Comparison of ENCODE assay signal across 9 cellular contexts in genomic region chr1:64934115-64934880, GRCh38. TPM values are rescaled to one million over a fixed set of nuclear protein-coding genes. Genes with fewer than 3 reads are reported as not detected.
A peak's percentile ranks its signal among the peaks of the same experiment; 100 is the strongest.
DNase-seq lines count a peak whose midpoint lies in the region; ATAC-seq, FAIRE-seq and TF ChIP-seq lines count a peak whose summit lies in the region.
"Had no signal": no experiment of that assay in that cellular context is flagged by ENCODE, and none has a peak within 500 bp of the region (broad histone marks: within the 10 kb centered on the region; RNA-seq: fewer than 3 reads in every experiment).

No MANE protein-coding gene starts in this region.

- H3K4me1 ChIP-seq in A549, result peaks cover 59% of the 10 kb centered on the region
- H3K4me1 ChIP-seq in mesenchymal stem cell (ENCODE audit: control insufficient read depth, insufficient read depth, low read depth, low read length), result peaks cover 6% of the 10 kb centered on the region

- no peak overlapping the region for H2AFZ ChIP-seq in mesenchymal stem cell (ENCODE audit: low read depth, low read length)

- peak overlapping the region; percentile 61 for H4K91ac ChIP-seq in mesenchymal stem cell (ENCODE audit: low read length)

- no peak for TF ChIP-seq EP300 in A549 (IDR thresholded peaks at IDR 0.05)

- FAIRE-seq in A549 (lab: Jason Lieb, UNC) (no peak), bronchial epithelial cell (lab: Jason Lieb, UNC) (no peak)
- FAIRE-seq: G401.6 had no signal

- H3K9me3 ChIP-seq in A549, result no peaks in the 10 kb centered on the region
- H3K9me3 ChIP-seq in mesenchymal stem cell (ENCODE audit: control insufficient read depth, low read length), result no peaks in the 10 kb centered on the region

- H3K27me3 ChIP-seq in bronchial epithelial cell (ENCODE audit: control insufficient read depth, insufficient read depth, low read length), result no peaks in the 10 kb centered on the region
- H3K27me3 ChIP-seq in mesenchymal stem cell (ENCODE audit: control insufficient read depth in 1 of 2, insufficient read depth in 1 of 2, low read length in 2 of 2), result no peaks in the 10 kb centered on the region

- H3K79me1 ChIP-seq in mesenchymal stem cell (replicated peaks; ENCODE audit: low read length, poor library complexity, severe bottlenecking), result peaks cover 21% of the 10 kb centered on the region

- peak; percentile 63 to 68 for DNase-seq in A549 (ENCODE audit: low read depth in 1 of 2, low spot score in 1 of 2)
- DNase-seq in LHCN-M2 (ENCODE audit: low read depth), result peak; percentile 67
- peak; percentile 62 for DNase-seq in bronchial epithelial cell (ENCODE audit: low read depth)
- peak; percentile 94 for DNase-seq in mesenchymal stem cell
- no peak for DNase-seq in NCI-H69 (lab: John Stamatoyannopoulos, UW)
- DNase-seq in HUDEP-2 (lab: John Stamatoyannopoulos, UW; ENCODE audit: unreplicated experiment in 76 of 76), result no peak
- no peak for DNase-seq in NCI-H2196 treated with DMSO at 0.1 percent for 48 hours (lab: John Stamatoyannopoulos, UW; ENCODE audit: unreplicated experiment)
- no peak for DNase-seq in Kasumi-1 (lab: John Stamatoyannopoulos, UW)

- H3K9ac ChIP-seq in mesenchymal stem cell (ENCODE audit: low read length), result peak overlapping the region; percentile 92

- no peaks in the 10 kb centered on the region for H3K36me3 ChIP-seq in bronchial epithelial cell (ENCODE audit: control insufficient read depth, insufficient read depth, low read length)
- H3K36me3 ChIP-seq in mesenchymal stem cell (ENCODE audit: control insufficient read depth in 1 of 2, insufficient read depth in 2 of 2, low read depth in 1 of 2, low read length in 2 of 2), result no peaks in the 10 kb centered on the region

- peak; percentile 88 to 89 for ATAC-seq in A549

- H2BK5ac ChIP-seq in mesenchymal stem cell (ENCODE audit: low read depth, low read length, poor library complexity, severe bottlenecking), result peak overlapping the region; percentile 0

- 11% methylated on average over 9 of the region's 9 CpGs for WGBS in A549 (ENCODE audit: missing lambda C conversion rate)
- 33% methylated on average over 8 of the region's 9 CpGs for WGBS in mesenchymal stem cell

- H4K8ac ChIP-seq in mesenchymal stem cell (ENCODE audit: low read length), result peak overlapping the region; percentile 45

- H3K4me2 ChIP-seq in A549 (peak overlapping the region; percentile 87), mesenchymal stem cell (ENCODE audit: low read length, poor library complexity, severe bottlenecking) (peak overlapping the region; percentile 27)

- no peak for TF ChIP-seq RAD21 in A549 (conservative IDR thresholded peaks at IDR 0.05 in 1 of 2, IDR thresholded peaks at IDR 0.05 in 1 of 2)

- TF ChIP-seq CTCF in A549 (IDR thresholded peaks at IDR 0.05) (no peak), bronchial epithelial cell (IDR thresholded peaks at IDR 0.05; ENCODE audit: insufficient read depth, low read length, severe bottlenecking) (no peak)

- peak overlapping the region; percentile 61 for H2AK5ac ChIP-seq in mesenchymal stem cell (ENCODE audit: low read length, severe bottlenecking)

- H3K27ac ChIP-seq in A549 (peak overlapping the region; percentile 86 to 92), mesenchymal stem cell (ENCODE audit: low read length, poor library complexity, severe bottlenecking) (peak overlapping the region; percentile 72)

- H3K14ac ChIP-seq in mesenchymal stem cell (ENCODE audit: low read length in 2 of 2), result peak overlapping the region in 1 of 2 experiments; percentile 15

- H3K4me3 ChIP-seq in A549 (peak overlapping the region; percentile 22; the same call in 2 of the 3 replicates), bronchial epithelial cell (ENCODE audit: low read depth, low read length) (no peak overlapping the region), mesenchymal stem cell (ENCODE audit: insufficient read depth in 1 of 2, low read depth in 1 of 2, low read length in 2 of 2) (peak overlapping the region in 1 of 2 experiments; percentile 69)

- H2BK15ac ChIP-seq in mesenchymal stem cell (ENCODE audit: low read depth, poor library complexity, severe bottlenecking), result no peak overlapping the region

- H3K18ac ChIP-seq in mesenchymal stem cell (ENCODE audit: low read depth in 1 of 2, low read length in 2 of 2), result peak overlapping the region; percentile 28 to 86

- H2BK120ac ChIP-seq in mesenchymal stem cell (ENCODE audit: low read depth, low read length), result peak overlapping the region; percentile 61

- H2BK12ac ChIP-seq in mesenchymal stem cell (ENCODE audit: low read length in 2 of 2), result peak overlapping the region; percentile 18 to 49

- peak overlapping the region in 1 of 2 experiments; percentile 64 for H3K4ac ChIP-seq in mesenchymal stem cell (ENCODE audit: low read depth in 1 of 2, low read length in 2 of 2)

- TF ChIP-seq POLR2A in A549 (IDR thresholded peaks at IDR 0.05; ENCODE audit: low read length), result no peak

- POLR2A ChIA-PET in A549 (lab: Yijun Ruan, JAX), result interaction anchor here (2.7 kb wide), 1 partner anchor 36 kb away, joined by 12 read pairs; no protein-coding TSS in a partner anchor

- CTCF ChIA-PET in A549 (lab: Yijun Ruan, JAX), result interaction anchor here (0.9 to 1.3 kb wide), 3 partner anchors 12 to 28 kb away, joined by 3 read pairs; no protein-coding TSS in a partner anchor

- H3K23ac ChIP-seq in mesenchymal stem cell (ENCODE audit: low read length in 2 of 2), result no peak overlapping the region

TF ChIP-seq in A549, 52 proteins besides CTCF, POLR2A, EP300 and RAD21:
- TF ChIP-seq CHD2 (IDR thresholded peaks at IDR 0.05; ENCODE audit: low read length, partially characterized antibody), result no peak
- TF ChIP-seq, protein P1, sequence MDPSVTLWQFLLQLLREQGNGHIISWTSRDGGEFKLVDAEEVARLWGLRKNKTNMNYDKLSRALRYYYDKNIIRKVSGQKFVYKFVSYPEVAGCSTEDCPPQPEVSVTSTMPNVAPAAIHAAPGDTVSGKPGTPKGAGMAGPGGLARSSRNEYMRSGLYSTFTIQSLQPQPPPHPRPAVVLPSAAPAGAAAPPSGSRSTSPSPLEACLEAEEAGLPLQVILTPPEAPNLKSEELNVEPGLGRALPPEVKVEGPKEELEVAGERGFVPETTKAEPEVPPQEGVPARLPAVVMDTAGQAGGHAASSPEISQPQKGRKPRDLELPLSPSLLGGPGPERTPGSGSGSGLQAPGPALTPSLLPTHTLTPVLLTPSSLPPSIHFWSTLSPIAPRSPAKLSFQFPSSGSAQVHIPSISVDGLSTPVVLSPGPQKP (IDR thresholded peaks at IDR 0.05; ENCODE audit: low read depth, low read length), result no peak
- peak; percentile 31 to 63; a peak in 2 of 4 replicates for TF ChIP-seq CEBPB (IDR thresholded peaks at IDR 0.05)
- peak in 1 of 2 experiments; percentile 29; a peak in 2 of 5 replicates for TF ChIP-seq JUN (IDR thresholded peaks at IDR 0.05)
- TF ChIP-seq RCOR1 (IDR thresholded peaks at IDR 0.05; ENCODE audit: low read depth, low read length), result no peak
- TF ChIP-seq FOSL2 (IDR thresholded peaks at IDR 0.05), result peak; percentile 42; the same call in 1 of the 2 replicates
- TF ChIP-seq FOSL2 (CRISPR knock-in tag; IDR thresholded peaks at IDR 0.05), result peak; percentile 87
- peak; percentile 18 for TF ChIP-seq MAFK (IDR thresholded peaks at IDR 0.05; ENCODE audit: partially characterized antibody)

RNA-seq across cellular contexts. Expression of gene JAK1, which starts 32.1 kb away (rescaled TPM):
- polyA plus RNA-seq in A549 (2011; rRNA removed) (156 and 159 TPM in 2 replicates), A549 (2017; fragmentation: RNase III; extraction: RNeasy Plus Mini Kit Qiagen cat#74134 plus additional on column Dnase treatment) (110 to 123 TPM (median 114 TPM) in 3 replicates)
- 70.5 and 85.3 TPM in 2 replicates for polyA plus RNA-seq in A549 (2012; cell fraction: cytosol; rRNA removed)
- 54.7 and 109 TPM in 2 replicates for polyA plus RNA-seq in A549 (2012; cell fraction: nucleus; rRNA removed)
- 197 and 200 TPM in 2 replicates for polyA minus RNA-seq in A549 (2011; rRNA and poly(A)+ RNA removed)
- total RNA-seq in LHCN-M2 (2014; rRNA removed) (64.8 and 67.6 TPM in 2 replicates), bronchial epithelial cell (55.8 and 63.0 TPM in 2 replicates)
- 35.8 TPM for polyA plus RNA-seq in LHCN-M2 (2012)
- polyA plus RNA-seq in mesenchymal stem cell (2013, experiment 1 of 2), result 69.2 TPM
- polyA plus RNA-seq in mesenchymal stem cell (2013, experiment 2 of 2), result 68.5 TPM

Comparison
In these comparisons a context has a peak if more than half of its experiments do, and no peak if none do; other contexts are left out.
1. DNase-seq: peak in A549 (2 of 2), LHCN-M2 (single experiment), bronchial epithelial cell (single experiment) and mesenchymal stem cell (single experiment); none in NCI-H69 (single experiment), HUDEP-2 (0 of 76), NCI-H2196 treated with DMSO at 0.1 percent for 48 hours (single experiment) and Kasumi-1 (0 of 2).